ENCODE assay signal across 13 cellular contexts in genomic region chr1:232377494-232377770, GRCh38.
DNase-seq lines count a peak whose midpoint lies in the region; ATAC-seq and TF ChIP-seq lines count a peak whose summit lies in the region.
"Had no signal": no experiment of that assay in that cellular context is flagged by ENCODE, and none has a peak within 500 bp of the region (broad histone marks: within the 10 kb centered on the region; RNA-seq: fewer than 3 reads in every experiment).

No MANE protein-coding gene starts in this region.

- no peak for ATAC-seq in HG02623 (IDR thresholded peaks at IDR 0.05; ENCODE audit: unreplicated experiment)
- ATAC-seq: stimulated activated memory B cell treated with anti-CD40 and anti-IgM and Interleukin-4, amounts not matched to agents 10 μg/mL and 1 μg/mL and 100 μg/mL, for 72 hours had no signal

- TF ChIP-seq POLR2A in sigmoid colon (IDR thresholded peaks at IDR 0.05), result no peak
- TF ChIP-seq POLR2A in Peyer's patch (IDR thresholded peaks at IDR 0.05), result no peak

- H3K4me1 ChIP-seq in sigmoid colon (peaks cover 0 to 26% (median 19%) of the 10 kb centered on the region in 4 donors), Peyer's patch (no peaks in the 10 kb centered on the region)

- WGBS in sigmoid colon, 2 donors, result 10 to 45% methylated on average over 3 of the region's 3 CpGs

- TF ChIP-seq CTCF in VCaP (conservative IDR thresholded peaks at IDR 0.05) (no peak), sigmoid colon (IDR thresholded peaks at IDR 0.05) (no peak), Peyer's patch (IDR thresholded peaks at IDR 0.05) (no peak)

- H3K27me3 ChIP-seq in sigmoid colon (no peaks in the 10 kb centered on the region), Peyer's patch (no peaks in the 10 kb centered on the region)

- DNase-seq in DMS53 (lab: John Stamatoyannopoulos, UW) (peak; percentile 19), DMS53 treated with DMSO at 0.1 percent for 48 hours (lab: John Stamatoyannopoulos, UW; ENCODE audit: unreplicated experiment) (no peak), fibroblast of the conjunctiva (ENCODE audit: low read depth) (peak; percentile 3), sigmoid colon (peak; percentile 66), ACHN (no peak), Peyer's patch (no peak)
- DNase-seq: DMS79 treated with DMSO at 0.1 percent for 48 hours, NCI-H1417 treated with DMSO at 0.1 percent for 48 hours, nephron progenitor cell had no signal

- no peaks in the 10 kb centered on the region for H3K36me3 ChIP-seq in sigmoid colon
- no peaks in the 10 kb centered on the region for H3K36me3 ChIP-seq in Peyer's patch

- H3K27ac ChIP-seq in VCaP (peak overlapping the region; percentile 88), sigmoid colon (peak overlapping the region in 2 of 4 donors; percentile 14 to 31), Peyer's patch (no peak overlapping the region)
- H3K27ac ChIP-seq: 22Rv1 had no signal

- H3K9me3 ChIP-seq in sigmoid colon, result no peaks in the 10 kb centered on the region
- no peaks in the 10 kb centered on the region for H3K9me3 ChIP-seq in Peyer's patch

- no peak for TF ChIP-seq EP300 in sigmoid colon (IDR thresholded peaks at IDR 0.05)

- intact Hi-C loops in sigmoid colon (cut with DNase I), result no loop called here

- H3K4me3 ChIP-seq in sigmoid colon (no peak overlapping the region), Peyer's patch (no peak overlapping the region)

- in situ Hi-C loops in ACHN (cut with HindIII; ENCODE audit: low pct_ligation_motif_present, low pct_unique_long_range_greater_than_20kb, low sequenced_read_pairs), result no loop called here

Comparison
In these comparisons a context has a peak if more than half of its experiments do, and no peak if none do; other contexts are left out.
1. DNase-seq: peak in DMS53 (single experiment), fibroblast of the conjunctiva (single experiment) and sigmoid colon (single experiment); none in DMS53 treated with DMSO at 0.1 percent for 48 hours (single experiment), ACHN (single experiment) and Peyer's patch (0 of 3).